Comparison of ENCODE assay signal across 2 cellular contexts in the genomic region with DNA sequence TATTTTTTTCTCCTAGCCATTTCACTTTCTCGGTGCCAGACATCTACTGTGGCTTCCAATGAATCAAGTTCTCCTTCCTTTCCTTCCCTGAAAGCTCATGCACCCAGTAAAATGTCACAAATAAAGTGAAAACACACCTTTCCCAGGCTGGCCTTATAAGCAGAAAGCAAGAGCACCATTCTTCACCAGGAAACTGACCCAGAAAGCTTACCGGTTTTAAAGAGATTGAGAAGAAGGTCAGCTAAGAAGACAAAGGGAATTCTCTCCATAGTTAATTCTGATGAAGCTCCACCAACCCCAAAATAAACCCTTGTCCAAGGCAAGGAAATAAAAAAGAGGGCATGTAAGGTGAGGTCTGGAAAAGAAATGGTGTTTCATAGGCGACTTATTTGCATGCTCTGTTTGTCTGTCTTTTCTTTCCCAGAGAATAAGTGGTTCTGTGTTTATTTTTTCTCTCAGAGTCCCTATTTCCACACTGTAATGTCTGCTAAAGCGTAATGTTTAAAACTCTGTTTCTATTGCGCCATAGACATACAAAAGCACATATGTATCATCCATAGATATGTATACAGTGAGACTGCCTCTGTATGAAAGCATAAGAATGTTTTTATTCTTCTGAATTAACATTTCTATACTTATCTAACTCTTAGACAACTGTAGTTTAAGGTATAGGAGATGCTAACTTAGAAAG.
TF ChIP-seq lines count a peak whose summit lies in the region.

No MANE protein-coding gene starts in this region.

TF ChIP-seq in SK-N-SH, 30 proteins besides CTCF, POLR2A, EP300 and RAD21 (continued from another document):
- TF ChIP-seq, protein P1, sequence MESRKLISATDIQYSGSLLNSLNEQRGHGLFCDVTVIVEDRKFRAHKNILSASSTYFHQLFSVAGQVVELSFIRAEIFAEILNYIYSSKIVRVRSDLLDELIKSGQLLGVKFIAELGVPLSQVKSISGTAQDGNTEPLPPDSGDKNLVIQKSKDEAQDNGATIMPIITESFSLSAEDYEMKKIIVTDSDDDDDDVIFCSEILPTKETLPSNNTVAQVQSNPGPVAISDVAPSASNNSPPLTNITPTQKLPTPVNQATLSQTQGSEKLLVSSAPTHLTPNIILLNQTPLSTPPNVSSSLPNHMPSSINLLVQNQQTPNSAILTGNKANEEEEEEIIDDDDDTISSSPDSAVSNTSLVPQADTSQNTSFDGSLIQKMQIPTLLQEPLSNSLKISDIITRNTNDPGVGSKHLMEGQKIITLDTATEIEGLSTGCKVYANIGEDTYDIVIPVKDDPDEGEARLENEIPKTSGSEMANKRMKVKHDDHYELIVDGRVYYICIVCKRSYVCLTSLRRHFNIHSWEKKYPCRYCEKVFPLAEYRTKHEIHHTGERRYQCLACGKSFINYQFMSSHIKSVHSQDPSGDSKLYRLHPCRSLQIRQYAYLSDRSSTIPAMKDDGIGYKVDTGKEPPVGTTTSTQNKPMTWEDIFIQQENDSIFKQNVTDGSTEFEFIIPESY (IDR thresholded peaks at IDR 0.05; ENCODE audit: borderline replicate concordance, low read depth): no peak
- TF ChIP-seq, protein P2, sequence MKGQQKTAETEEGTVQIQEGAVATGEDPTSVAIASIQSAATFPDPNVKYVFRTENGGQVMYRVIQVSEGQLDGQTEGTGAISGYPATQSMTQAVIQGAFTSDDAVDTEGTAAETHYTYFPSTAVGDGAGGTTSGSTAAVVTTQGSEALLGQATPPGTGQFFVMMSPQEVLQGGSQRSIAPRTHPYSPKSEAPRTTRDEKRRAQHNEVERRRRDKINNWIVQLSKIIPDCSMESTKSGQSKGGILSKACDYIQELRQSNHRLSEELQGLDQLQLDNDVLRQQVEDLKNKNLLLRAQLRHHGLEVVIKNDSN (IDR thresholded peaks at IDR 0.05; ENCODE audit: borderline replicate concordance, low read depth): no peak
- TF ChIP-seq MEF2A (IDR thresholded peaks at IDR 0.05; ENCODE audit: borderline replicate concordance, low read depth) (no peak), GABPA (IDR thresholded peaks at IDR 0.05; ENCODE audit: low read depth) (no peak), TAF1 (IDR thresholded peaks at IDR 0.05; ENCODE audit: borderline replicate concordance, low read depth, low read length) (no peak), JUND (IDR thresholded peaks at IDR 0.05) (no peak), ELF1 (IDR thresholded peaks at IDR 0.05) (no peak), MXI1 (IDR thresholded peaks at IDR 0.05; ENCODE audit: low read depth, low read length) (no peak), GATA2 (CRISPR knock-in tag; IDR thresholded peaks at IDR 0.05) (no peak), EZH2phosphoT487 (IDR thresholded peaks at IDR 0.05; ENCODE audit: borderline replicate concordance, low read depth) (no peak)
- TF ChIP-seq, protein P3, sequence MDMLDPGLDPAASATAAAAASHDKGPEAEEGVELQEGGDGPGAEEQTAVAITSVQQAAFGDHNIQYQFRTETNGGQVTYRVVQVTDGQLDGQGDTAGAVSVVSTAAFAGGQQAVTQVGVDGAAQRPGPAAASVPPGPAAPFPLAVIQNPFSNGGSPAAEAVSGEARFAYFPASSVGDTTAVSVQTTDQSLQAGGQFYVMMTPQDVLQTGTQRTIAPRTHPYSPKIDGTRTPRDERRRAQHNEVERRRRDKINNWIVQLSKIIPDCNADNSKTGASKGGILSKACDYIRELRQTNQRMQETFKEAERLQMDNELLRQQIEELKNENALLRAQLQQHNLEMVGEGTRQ (IDR thresholded peaks at IDR 0.05; ENCODE audit: borderline replicate concordance, low read depth, low read length): no peak
- TF ChIP-seq, protein P4, sequence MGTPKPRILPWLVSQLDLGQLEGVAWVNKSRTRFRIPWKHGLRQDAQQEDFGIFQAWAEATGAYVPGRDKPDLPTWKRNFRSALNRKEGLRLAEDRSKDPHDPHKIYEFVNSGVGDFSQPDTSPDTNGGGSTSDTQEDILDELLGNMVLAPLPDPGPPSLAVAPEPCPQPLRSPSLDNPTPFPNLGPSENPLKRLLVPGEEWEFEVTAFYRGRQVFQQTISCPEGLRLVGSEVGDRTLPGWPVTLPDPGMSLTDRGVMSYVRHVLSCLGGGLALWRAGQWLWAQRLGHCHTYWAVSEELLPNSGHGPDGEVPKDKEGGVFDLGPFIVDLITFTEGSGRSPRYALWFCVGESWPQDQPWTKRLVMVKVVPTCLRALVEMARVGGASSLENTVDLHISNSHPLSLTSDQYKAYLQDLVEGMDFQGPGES (IDR thresholded peaks at IDR 0.05; ENCODE audit: low read depth, low read length): no peak

TF ChIP-seq in SK-N-SH treated with all-trans-retinoic acid at 6 μM for 48 hours, 23 proteins besides CTCF, POLR2A, EP300 and RAD21 (continued from another document):
- no peak for TF ChIP-seq ZC3H10 (CRISPR knock-in tag; IDR thresholded peaks at IDR 0.05)
- no peak for TF ChIP-seq TCF4 (CRISPR knock-in tag; IDR thresholded peaks at IDR 0.05; ENCODE audit: borderline replicate concordance)
- TF ChIP-seq, protein P5, sequence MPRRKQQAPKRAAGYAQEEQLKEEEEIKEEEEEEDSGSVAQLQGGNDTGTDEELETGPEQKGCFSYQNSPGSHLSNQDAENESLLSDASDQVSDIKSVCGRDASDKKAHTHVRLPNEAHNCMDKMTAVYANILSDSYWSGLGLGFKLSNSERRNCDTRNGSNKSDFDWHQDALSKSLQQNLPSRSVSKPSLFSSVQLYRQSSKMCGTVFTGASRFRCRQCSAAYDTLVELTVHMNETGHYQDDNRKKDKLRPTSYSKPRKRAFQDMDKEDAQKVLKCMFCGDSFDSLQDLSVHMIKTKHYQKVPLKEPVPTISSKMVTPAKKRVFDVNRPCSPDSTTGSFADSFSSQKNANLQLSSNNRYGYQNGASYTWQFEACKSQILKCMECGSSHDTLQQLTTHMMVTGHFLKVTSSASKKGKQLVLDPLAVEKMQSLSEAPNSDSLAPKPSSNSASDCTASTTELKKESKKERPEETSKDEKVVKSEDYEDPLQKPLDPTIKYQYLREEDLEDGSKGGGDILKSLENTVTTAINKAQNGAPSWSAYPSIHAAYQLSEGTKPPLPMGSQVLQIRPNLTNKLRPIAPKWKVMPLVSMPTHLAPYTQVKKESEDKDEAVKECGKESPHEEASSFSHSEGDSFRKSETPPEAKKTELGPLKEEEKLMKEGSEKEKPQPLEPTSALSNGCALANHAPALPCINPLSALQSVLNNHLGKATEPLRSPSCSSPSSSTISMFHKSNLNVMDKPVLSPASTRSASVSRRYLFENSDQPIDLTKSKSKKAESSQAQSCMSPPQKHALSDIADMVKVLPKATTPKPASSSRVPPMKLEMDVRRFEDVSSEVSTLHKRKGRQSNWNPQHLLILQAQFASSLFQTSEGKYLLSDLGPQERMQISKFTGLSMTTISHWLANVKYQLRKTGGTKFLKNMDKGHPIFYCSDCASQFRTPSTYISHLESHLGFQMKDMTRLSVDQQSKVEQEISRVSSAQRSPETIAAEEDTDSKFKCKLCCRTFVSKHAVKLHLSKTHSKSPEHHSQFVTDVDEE (CRISPR knock-in tag; IDR thresholded peaks at IDR 0.05): no peak
- no peak for TF ChIP-seq GLIS3 (CRISPR knock-in tag; IDR thresholded peaks at IDR 0.05)
- TF ChIP-seq TOX (CRISPR knock-in tag; IDR thresholded peaks at IDR 0.05; ENCODE audit: borderline replicate concordance): no peak
